8 cellular contexts compared by ENCODE assay signal in the genomic region with DNA sequence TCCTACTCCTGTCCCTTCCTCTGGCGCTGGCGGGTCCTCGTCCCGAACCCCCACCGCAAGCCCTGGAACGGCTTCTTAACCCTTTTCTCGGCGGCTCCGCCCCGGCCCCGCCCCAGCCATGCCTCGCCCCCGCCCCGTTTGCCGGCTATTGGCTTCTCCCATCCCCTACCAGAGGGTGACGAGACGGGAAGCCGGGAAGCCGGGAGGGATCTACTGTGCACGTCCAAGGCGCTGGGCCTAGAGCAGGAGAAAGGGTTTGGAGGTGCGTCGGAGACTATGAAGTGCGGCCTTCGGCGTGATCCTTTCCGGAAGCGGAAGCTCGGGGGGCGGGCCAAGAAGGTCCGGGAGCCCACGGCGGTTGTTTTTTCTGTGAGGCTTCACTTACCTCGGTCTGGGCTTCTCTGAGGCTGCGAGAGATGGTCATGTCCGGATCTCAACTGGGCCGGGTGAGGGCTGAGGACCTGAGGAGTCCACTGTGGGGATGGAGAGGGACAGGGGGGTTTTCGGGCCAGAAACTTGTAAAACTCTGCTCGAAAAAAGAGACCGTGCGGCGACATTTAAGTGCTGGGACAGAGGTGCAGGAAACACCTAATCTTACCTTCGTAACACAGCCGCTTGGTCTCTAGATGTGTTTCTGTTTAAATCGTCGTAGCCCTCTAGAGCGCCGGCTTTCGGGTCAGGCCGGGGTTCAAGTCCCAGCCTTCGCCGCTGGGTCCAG. TPM values are rescaled to one million over a fixed set of nuclear protein-coding genes. Genes with fewer than 3 reads are reported as not detected.
DNase-seq lines count a peak whose midpoint lies in the region; ATAC-seq, FAIRE-seq and TF ChIP-seq lines count a peak whose summit lies in the region.

No MANE protein-coding gene starts in this region.

- under 1% methylated on average over 31 of the region's 52 CpGs for WGBS in A549 (ENCODE audit: missing lambda C conversion rate)
- 2 to 25% (median 18%) methylated on average over 44 to 52 of the region's 52 CpGs for WGBS in stomach, 5 donors

- H3K9me3 ChIP-seq in A549 (no peaks in the 10 kb centered on the region), PC-9 (ENCODE audit: insufficient read depth, low read depth) (no peaks in the 10 kb centered on the region), neural progenitor cell (ENCODE audit: low read depth) (no peaks in the 10 kb centered on the region), stomach (no peaks in the 10 kb centered on the region)

- intact Hi-C loops in PC-9 (cut with micrococcal nuclease; ENCODE audit: unreplicated experiment): loop anchor here (1.0 kb wide), 1 partner anchor 94 kb away; a partner anchor contains a TSS
- intact Hi-C loops in stomach (cut with DNase I; ENCODE audit: low total_unique reads): no loop called here

- H4K20me1 ChIP-seq in PC-9 (ENCODE audit: insufficient read depth): no peaks in the 10 kb centered on the region
- no peaks in the 10 kb centered on the region for H4K20me1 ChIP-seq in neural progenitor cell (ENCODE audit: low read depth)

- H3K4me1 ChIP-seq in A549 (peaks cover 6% of the 10 kb centered on the region), PC-9 (replicated peaks; ENCODE audit: insufficient read depth) (no peaks in the 10 kb centered on the region; the same call in 1 of the 2 replicates), neural progenitor cell (peaks cover 10% of the 10 kb centered on the region), stomach (peaks cover 0 to 18% (median 14%) of the 10 kb centered on the region in 4 donors)

- TF ChIP-seq EP300 in A549 (IDR thresholded peaks at IDR 0.05) (no peak), stomach (IDR thresholded peaks at IDR 0.05) (no peak)

- peak; percentile 100 for ATAC-seq in A549

- peak overlapping the region; percentile 97 for H3K4me3 Mint-ChIP-seq in neural progenitor cell

- H3K79me2 ChIP-seq in PC-9 (ENCODE audit: low read depth) (no peaks in the 10 kb centered on the region), neural progenitor cell (ENCODE audit: low read depth) (peaks cover 3% of the 10 kb centered on the region)

- H3F3A ChIP-seq in PC-9 (ENCODE audit: insufficient read depth, low read depth): no peaks in the 10 kb centered on the region
- peaks cover 21% of the 10 kb centered on the region for H3F3A ChIP-seq in neural progenitor cell (ENCODE audit: low read depth)

- peak overlapping the region; percentile 64 for H3K4me3 ChIP-seq in A549
- H3K4me3 ChIP-seq in PC-9: peak overlapping the region; percentile 63
- peak overlapping the region; percentile 71 for H3K4me3 ChIP-seq in neural progenitor cell
- peak overlapping the region; percentile 49 to 66 (median 59) for H3K4me3 ChIP-seq in stomach

- POLR2A ChIA-PET in A549 (lab: Yijun Ruan, JAX): interaction anchor here (1.0 kb wide), 1 partner anchor 94 kb away, joined by 5 read pairs; a partner anchor contains a TSS
- POLR2A ChIA-PET in PC-9 (lab: Charles Lee; ENCODE audit: unreplicated experiment): interaction anchor here (0.6 kb wide), 4 partner anchors 94 to 1801 kb away, joined by 3 to 10 read pairs (median 5); no protein-coding TSS in a partner anchor

- FAIRE-seq in A549 (lab: Jason Lieb, UNC): no peak

- peaks cover 5% of the 10 kb centered on the region for H3K9me3 Mint-ChIP-seq in neural progenitor cell

- CTCF ChIA-PET in A549 (lab: Yijun Ruan, JAX): no interaction called here
- CTCF ChIA-PET in PC-9 (lab: Charles Lee): no interaction called here

- H2AFZ ChIP-seq in PC-9 (peak overlapping the region; percentile 87), neural progenitor cell (replicated peaks) (peak overlapping the region; percentile 88)

- peaks cover 4% of the 10 kb centered on the region for H3K4me1 Mint-ChIP-seq in neural progenitor cell

- peaks cover 3% of the 10 kb centered on the region for H3K36me3 Mint-ChIP-seq in neural progenitor cell

- no peaks in the 10 kb centered on the region for H3K36me3 ChIP-seq in PC-9 (ENCODE audit: low read depth)
- H3K36me3 ChIP-seq in neural progenitor cell: no peaks in the 10 kb centered on the region
- no peaks in the 10 kb centered on the region for H3K36me3 ChIP-seq in stomach

- H3K27me3 ChIP-seq in PC-9 (ENCODE audit: insufficient read depth, low read depth) (peaks cover 4% of the 10 kb centered on the region; the same call in 1 of the 2 replicates), neural progenitor cell (peaks cover 14% of the 10 kb centered on the region), stomach (no peaks in the 10 kb centered on the region)

- H3K4me2 ChIP-seq in A549 (peak overlapping the region; percentile 82), PC-9 (peak overlapping the region; percentile 70), neural progenitor cell (peak overlapping the region; percentile 92)

- no peak for TF ChIP-seq CTCF in A549 (IDR thresholded peaks at IDR 0.05)
- no peak for TF ChIP-seq CTCF in PC-9 (conservative IDR thresholded peaks at IDR 0.05)
- TF ChIP-seq CTCF in neural progenitor cell (IDR thresholded peaks at IDR 0.05): no peak
- no peak for TF ChIP-seq CTCF in stomach (IDR thresholded peaks at IDR 0.05)

- peak overlapping the region; percentile 45 for H3K9ac ChIP-seq in neural progenitor cell

- peak; percentile 75 to 91 for DNase-seq in A549 (ENCODE audit: low read depth in 1 of 2, low spot score in 1 of 2)
- DNase-seq in GM19240 (ENCODE audit: insufficient read length, low spot score): peak; percentile 43
- peak; percentile 50 for DNase-seq in HS-5 (ENCODE audit: low read depth)
- DNase-seq in PC-9: peak; percentile 70 to 85
- peak; percentile 60 for DNase-seq in activated effector memory CD4-positive, alpha-beta T cell treated with Interleukin-2 at 50 U/mL for 16 hours
- peak; percentile 63 for DNase-seq in fibroblast of the conjunctiva (ENCODE audit: low read depth)
- peak; percentile 90 for DNase-seq in neural progenitor cell (ENCODE audit: low spot score)
- DNase-seq in stomach: peak; percentile 80

- TF ChIP-seq POLR2A in A549 (IDR thresholded peaks at IDR 0.05; ENCODE audit: low read length) (peak; percentile 34; the same call in 1 of the 2 replicates), stomach (IDR thresholded peaks at IDR 0.05) (no peak)

- H3K27ac Mint-ChIP-seq in neural progenitor cell: peak overlapping the region; percentile 94

- peaks cover 8% of the 10 kb centered on the region for H3K27me3 Mint-ChIP-seq in neural progenitor cell (ENCODE audit: insufficient read depth, low read depth)

- TF ChIP-seq RAD21 in A549 (conservative IDR thresholded peaks at IDR 0.05 in 1 of 2, IDR thresholded peaks at IDR 0.05 in 1 of 2): no peak

- H3K27ac ChIP-seq in A549 (peak overlapping the region; percentile 74 to 86), PC-9 (no peak overlapping the region), neural progenitor cell (peak overlapping the region; percentile 24), stomach (peak overlapping the region in 4 of 5 donors; percentile 63 to 88 (median 83))

- BruUV-seq in PC-9 (replicated peaks; lab: Mats Ljungman, UMichigan): no TSS peak

- no peaks in the 10 kb centered on the region for H3K9me2 ChIP-seq in PC-9 (ENCODE audit: insufficient read depth)

TF ChIP-seq in A549, 52 proteins besides CTCF, POLR2A, EP300 and RAD21 (continues in another document):
- TF ChIP-seq TP53 (CRISPR knock-in tag; IDR thresholded peaks at IDR 0.05): no peak
- TF ChIP-seq, protein P1, sequence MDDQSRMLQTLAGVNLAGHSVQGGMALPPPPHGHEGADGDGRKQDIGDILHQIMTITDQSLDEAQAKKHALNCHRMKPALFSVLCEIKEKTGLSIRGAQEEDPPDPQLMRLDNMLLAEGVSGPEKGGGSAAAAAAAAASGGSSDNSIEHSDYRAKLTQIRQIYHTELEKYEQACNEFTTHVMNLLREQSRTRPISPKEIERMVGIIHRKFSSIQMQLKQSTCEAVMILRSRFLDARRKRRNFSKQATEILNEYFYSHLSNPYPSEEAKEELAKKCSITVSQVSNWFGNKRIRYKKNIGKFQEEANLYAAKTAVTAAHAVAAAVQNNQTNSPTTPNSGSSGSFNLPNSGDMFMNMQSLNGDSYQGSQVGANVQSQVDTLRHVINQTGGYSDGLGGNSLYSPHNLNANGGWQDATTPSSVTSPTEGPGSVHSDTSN (IDR thresholded peaks at IDR 0.05): no peak
- peak; percentile 43; the same call in 1 of the 2 replicates for TF ChIP-seq PHF8 (IDR thresholded peaks at IDR 0.05; ENCODE audit: borderline replicate concordance, low read depth)
- TF ChIP-seq RNF2 (IDR thresholded peaks at IDR 0.05; ENCODE audit: borderline replicate concordance, low read depth): peak; percentile 4; the same call in 1 of the 2 replicates
- TF ChIP-seq, protein P2, sequence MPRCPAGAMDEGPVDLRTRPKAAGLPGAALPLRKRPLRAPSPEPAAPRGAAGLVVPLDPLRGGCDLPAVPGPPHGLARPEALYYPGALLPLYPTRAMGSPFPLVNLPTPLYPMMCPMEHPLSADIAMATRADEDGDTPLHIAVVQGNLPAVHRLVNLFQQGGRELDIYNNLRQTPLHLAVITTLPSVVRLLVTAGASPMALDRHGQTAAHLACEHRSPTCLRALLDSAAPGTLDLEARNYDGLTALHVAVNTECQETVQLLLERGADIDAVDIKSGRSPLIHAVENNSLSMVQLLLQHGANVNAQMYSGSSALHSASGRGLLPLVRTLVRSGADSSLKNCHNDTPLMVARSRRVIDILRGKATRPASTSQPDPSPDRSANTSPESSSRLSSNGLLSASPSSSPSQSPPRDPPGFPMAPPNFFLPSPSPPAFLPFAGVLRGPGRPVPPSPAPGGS (IDR thresholded peaks at IDR 0.05): no peak
- no peak for TF ChIP-seq HOXA7 (CRISPR knock-in tag; IDR thresholded peaks at IDR 0.05)
- TF ChIP-seq, protein P3, sequence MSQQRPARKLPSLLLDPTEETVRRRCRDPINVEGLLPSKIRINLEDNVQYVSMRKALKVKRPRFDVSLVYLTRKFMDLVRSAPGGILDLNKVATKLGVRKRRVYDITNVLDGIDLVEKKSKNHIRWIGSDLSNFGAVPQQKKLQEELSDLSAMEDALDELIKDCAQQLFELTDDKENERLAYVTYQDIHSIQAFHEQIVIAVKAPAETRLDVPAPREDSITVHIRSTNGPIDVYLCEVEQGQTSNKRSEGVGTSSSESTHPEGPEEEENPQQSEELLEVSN (IDR thresholded peaks at IDR 0.05; ENCODE audit: borderline replicate concordance, low read depth): peak; percentile 52
- TF ChIP-seq, protein P4, sequence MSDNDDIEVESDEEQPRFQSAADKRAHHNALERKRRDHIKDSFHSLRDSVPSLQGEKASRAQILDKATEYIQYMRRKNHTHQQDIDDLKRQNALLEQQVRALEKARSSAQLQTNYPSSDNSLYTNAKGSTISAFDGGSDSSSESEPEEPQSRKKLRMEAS (IDR thresholded peaks at IDR 0.05): peak; percentile 75
- TF ChIP-seq HEYL (CRISPR knock-in tag; IDR thresholded peaks at IDR 0.05): no peak
- no peak for TF ChIP-seq SMC3 (IDR thresholded peaks at IDR 0.05)

RNA-seq across cellular contexts. Expression of a gene that starts 21.4 kb away (rescaled TPM):
- polyA plus RNA-seq in A549 (2011; rRNA removed): not detected in 2 replicates
- not detected in 2 replicates for polyA plus RNA-seq in A549 (2012; cell fraction: cytosol; rRNA removed)
- not detected in 2 replicates for polyA plus RNA-seq in A549 (2012; cell fraction: nucleus; rRNA removed)
- polyA plus RNA-seq in A549 (2017; fragmentation: RNase III; extraction: RNeasy Plus Mini Kit Qiagen cat#74134 plus additional on column Dnase treatment): not detected in 3 replicates
- polyA minus RNA-seq in A549 (2011; rRNA and poly(A)+ RNA removed): not detected in 2 replicates
- 0.50 and 0.85 TPM in 2 replicates for total RNA-seq in PC-9 (2021)
- 0.12 TPM in 1 of 2 replicates, not detected in the other for total RNA-seq in neural progenitor cell (ENCODE audit: low replicate concordance)
- total RNA-seq in stomach: not detected
- under 1 TPM in 2 of 3 donors, not detected in 1; 0.13 to 0.31 TPM for polyA plus RNA-seq in stomach
